In the genomic region with DNA sequence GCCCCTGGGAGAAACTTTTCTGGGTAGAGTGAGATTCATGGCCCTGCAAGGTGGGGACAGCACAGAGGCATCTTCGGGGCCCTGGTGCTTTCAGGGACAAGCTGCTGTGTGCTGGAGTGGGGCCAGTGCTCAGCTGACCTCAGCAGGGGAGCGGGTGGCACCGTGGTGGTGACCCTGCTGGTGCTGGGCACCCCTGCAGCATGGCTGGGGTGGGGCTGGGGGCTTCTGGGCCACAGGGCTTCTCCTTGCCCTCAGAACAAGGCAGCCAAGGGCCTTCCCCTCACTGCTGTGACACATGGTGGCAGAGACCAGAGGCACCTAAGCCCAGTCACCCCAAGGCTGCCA, we compare ENCODE assay signal across 15 cellular contexts. TPM values are rescaled to one million over a fixed set of nuclear protein-coding genes. Genes with fewer than 3 reads are reported as not detected.
A peak's percentile ranks its signal among the peaks of the same experiment; 100 is the strongest.
DNase-seq lines count a peak whose midpoint lies in the region; ATAC-seq and TF ChIP-seq lines count a peak whose summit lies in the region.
"Had no signal": no experiment of that assay in that cellular context is flagged by ENCODE, and none has a peak within 500 bp of the region (broad histone marks: within the 10 kb centered on the region; RNA-seq: fewer than 3 reads in every experiment).

No MANE protein-coding gene starts in this region.

- H3K9me3 ChIP-seq in HEK293 (ENCODE audit: control insufficient read depth, insufficient read depth, low read depth, low read length) (no peaks in the 10 kb centered on the region), body of pancreas (no peaks in the 10 kb centered on the region), neuronal stem cell (replicated peaks in 1 of 2; ENCODE audit: control insufficient read depth in 2 of 2, insufficient read depth in 1 of 2, low read depth in 1 of 2, low read length in 2 of 2) (no peaks in the 10 kb centered on the region)
- H3K9me3 ChIP-seq: upper lobe of left lung had no signal

- POLR2A ChIA-PET in HEK293 (lab: Yijun Ruan, JAX) = interaction anchor here (1.4 kb wide), 1 partner anchor 25 kb away, joined by 4 read pairs; no protein-coding TSS in a partner anchor

- H4K91ac ChIP-seq in neuronal stem cell (ENCODE audit: low read depth, low read length, poor library complexity) = peak overlapping the region; percentile 81

- ATAC-seq in body of pancreas = no peak

- peak; percentile 31 for DNase-seq in D341Med (ENCODE audit: low spot score)
- DNase-seq in body of pancreas = peak in 3 of 4 donors; percentile 4 to 9 (median 9)
- no peak for DNase-seq in neuronal stem cell (ENCODE audit: low spot score)
- DNase-seq in HUDEP-2 (lab: John Stamatoyannopoulos, UW; ENCODE audit: unreplicated experiment in 76 of 76) = no peak
- DNase-seq in activated CD8-positive, alpha-beta memory T cell treated with anti-CD3 and anti-CD28 coated beads, Interleukin-2, amount 50 U/mL, for 48 hours = no peak
- no peak for DNase-seq in activated CD4-positive, alpha-beta T cell treated with anti-CD3 and anti-CD28 coated beads, Interleukin-2, amount 50 U/mL, for 1 hour
- DNase-seq: activated naive CD8-positive, alpha-beta T cell treated with anti-CD3 and anti-CD28 coated beads for 36 hours; central memory CD4-positive, alpha-beta T cell; NCI-H1105 treated with DMSO at 0.1 percent for 48 hours; NCI-H2227 treated with DMSO at 0.1 percent for 48 hours; stimulated activated CD4-positive, alpha-beta T cell treated with anti-CD3 and anti-CD28 coated beads, Interleukin-1b, Interleukin-23, amount 100 ng/mL, for 48 hours; stimulated activated CD8-positive, alpha-beta memory T cell treated with anti-CD3 and anti-CD28 coated beads, Interleukin-4, amount 100 ng/mL, for 48 hours; SW 1271 had no signal

- peak overlapping the region; percentile 96 for H3K18ac ChIP-seq in neuronal stem cell (ENCODE audit: low read length)

- no peak overlapping the region for H3K9ac ChIP-seq in neuronal stem cell (ENCODE audit: low read depth, low read length, poor library complexity)

- H3K36me3 ChIP-seq in HEK293 (ENCODE audit: control insufficient read depth in 2 of 2, insufficient read depth in 1 of 2, low read length in 2 of 2) (no peaks in the 10 kb centered on the region), body of pancreas (replicated peaks in 1 of 2; ENCODE audit: insufficient read depth in 1 of 2, low read depth in 2 of 2) (no peaks in the 10 kb centered on the region), neuronal stem cell (replicated peaks in 1 of 2; ENCODE audit: control insufficient read depth in 2 of 2, insufficient read depth in 2 of 2, low read length in 2 of 2) (peaks cover 0 to 3% of the 10 kb centered on the region in 2 donors)

- no peak overlapping the region for H2AFZ ChIP-seq in neuronal stem cell (ENCODE audit: low read length)

- CTCF ChIA-PET in HEK293 (lab: Yijun Ruan, JAX) = no interaction called here

- H3K4me2 ChIP-seq in neuronal stem cell (ENCODE audit: insufficient read depth, low read length, poor library complexity, severe bottlenecking) = no peak overlapping the region

- H3K14ac ChIP-seq in neuronal stem cell (ENCODE audit: low read length) = peak overlapping the region; percentile 5

- TF ChIP-seq CTCF in HEK293 (tag by site-specific recombination; IDR thresholded peaks at IDR 0.05) = no peak
- no peak for TF ChIP-seq CTCF in body of pancreas (IDR thresholded peaks at IDR 0.05)

- peak overlapping the region; percentile 99 for H2AK5ac ChIP-seq in neuronal stem cell (ENCODE audit: low read depth, low read length)

- peak overlapping the region; percentile 17 for H4K8ac ChIP-seq in neuronal stem cell (ENCODE audit: low read depth, low read length)

- H3K4me1 ChIP-seq in HEK293 (ENCODE audit: control insufficient read depth, insufficient read depth, low read length) = peaks cover 27% of the 10 kb centered on the region
- peaks cover 2% of the 10 kb centered on the region for H3K4me1 ChIP-seq in body of pancreas
- H3K4me1 ChIP-seq in neuronal stem cell (ENCODE audit: control insufficient read depth in 2 of 2, insufficient read depth in 1 of 2, low read depth in 1 of 2, low read length in 2 of 2) = peaks cover 34 to 55% of the 10 kb centered on the region in 2 donors

- H2BK5ac ChIP-seq in neuronal stem cell (ENCODE audit: low read length) = peak overlapping the region; percentile 84

- H3K27me3 ChIP-seq in body of pancreas = no peaks in the 10 kb centered on the region
- H3K27me3 ChIP-seq in neuronal stem cell (ENCODE audit: control insufficient read depth in 3 of 3, insufficient read depth in 3 of 3, low read depth in 1 of 3, low read length in 3 of 3) = no peaks in the 10 kb centered on the region
- H3K27me3 ChIP-seq: upper lobe of left lung had no signal

- WGBS in body of pancreas, 2 donors = 78 to 89% methylated on average over 1 to 3 of the region's 3 CpGs
- WGBS in neuronal stem cell (ENCODE audit: extremely low coverage in 2 of 2, insufficient read length in 2 of 2, insufficient replicate concordance in 1 of 2), 2 donors = no CpG with 5 or more reads among the region's 3 CpGs

- H3K27ac ChIP-seq in HEK293 (ENCODE audit: extremely low read depth, low read depth, low read length) (no peak overlapping the region), body of pancreas (no peak overlapping the region), neuronal stem cell (replicated peaks; ENCODE audit: low read length) (no peak overlapping the region)
- H3K27ac ChIP-seq: upper lobe of left lung had no signal

- no peak for TF ChIP-seq POLR2A in body of pancreas (IDR thresholded peaks at IDR 0.05)

- H3K4me3 ChIP-seq in HEK293 (ENCODE audit: low read depth, low read length) = no peak overlapping the region
- no peak overlapping the region for H3K4me3 ChIP-seq in body of pancreas
- H3K4me3 ChIP-seq in neuronal stem cell (ENCODE audit: low read length in 2 of 2) = no peak overlapping the region
- H3K4me3 ChIP-seq: upper lobe of left lung had no signal

- peak overlapping the region; percentile 91 for H2BK15ac ChIP-seq in neuronal stem cell (ENCODE audit: low read length)

- H3K4ac ChIP-seq in neuronal stem cell (ENCODE audit: low read length) = peak overlapping the region; percentile 99

- H2BK120ac ChIP-seq in neuronal stem cell (ENCODE audit: low read depth, low read length) = peak overlapping the region; percentile 42

- H3K79me1 ChIP-seq in neuronal stem cell (ENCODE audit: low read depth, low read length) = peaks cover 15% of the 10 kb centered on the region

- peak overlapping the region; percentile 4 for H3K23ac ChIP-seq in neuronal stem cell (ENCODE audit: low read depth, low read length, poor library complexity)

- H2BK12ac ChIP-seq in neuronal stem cell (ENCODE audit: low read length) = peak overlapping the region; percentile 99

- intact Hi-C loops in body of pancreas (cut with DNase I) = loop anchor here (5.0 kb wide), 1 partner anchor 37 kb away; no protein-coding TSS in a partner anchor

TF ChIP-seq in HEK293, 187 proteins besides CTCF, POLR2A, EP300 and RAD21:
- no peak for TF ChIP-seq ZBTB48 (tag by site-specific recombination; IDR thresholded peaks at IDR 0.05)
- no peak for TF ChIP-seq ZNF561 (tag by site-specific recombination; IDR thresholded peaks at IDR 0.05; ENCODE audit: borderline replicate concordance)
- TF ChIP-seq HOXA7 (CRISPR knock-in tag; IDR thresholded peaks at IDR 0.05; ENCODE audit: borderline replicate concordance) = no peak
- no peak for TF ChIP-seq OVOL3 (tag by site-specific recombination; IDR thresholded peaks at IDR 0.05)
- no peak for TF ChIP-seq ZNF837 (tag by site-specific recombination; IDR thresholded peaks at IDR 0.05)
- peak; percentile 22; the same call in 1 of the 2 replicates for TF ChIP-seq ZIC2 (tag by site-specific recombination; IDR thresholded peaks at IDR 0.05)
- TF ChIP-seq GLIS1 (tag by site-specific recombination; IDR thresholded peaks at IDR 0.05) = peak; percentile 25; the same call in 1 of the 2 replicates
- no peak for TF ChIP-seq ZNF121 (tag by site-specific recombination; IDR thresholded peaks at IDR 0.05)
- TF ChIP-seq REPIN1 (tag by site-specific recombination; IDR thresholded peaks at IDR 0.05; ENCODE audit: low read depth) = no peak
- TF ChIP-seq GLIS2 (tag by site-specific recombination; IDR thresholded peaks at IDR 0.05) = peak; percentile 25; the same call in 1 of the 2 replicates
- TF ChIP-seq, protein P1, sequence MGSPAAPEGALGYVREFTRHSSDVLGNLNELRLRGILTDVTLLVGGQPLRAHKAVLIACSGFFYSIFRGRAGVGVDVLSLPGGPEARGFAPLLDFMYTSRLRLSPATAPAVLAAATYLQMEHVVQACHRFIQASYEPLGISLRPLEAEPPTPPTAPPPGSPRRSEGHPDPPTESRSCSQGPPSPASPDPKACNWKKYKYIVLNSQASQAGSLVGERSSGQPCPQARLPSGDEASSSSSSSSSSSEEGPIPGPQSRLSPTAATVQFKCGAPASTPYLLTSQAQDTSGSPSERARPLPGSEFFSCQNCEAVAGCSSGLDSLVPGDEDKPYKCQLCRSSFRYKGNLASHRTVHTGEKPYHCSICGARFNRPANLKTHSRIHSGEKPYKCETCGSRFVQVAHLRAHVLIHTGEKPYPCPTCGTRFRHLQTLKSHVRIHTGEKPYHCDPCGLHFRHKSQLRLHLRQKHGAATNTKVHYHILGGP (tag by site-specific recombination; IDR thresholded peaks at IDR 0.05) = no peak
- no peak for TF ChIP-seq ZBTB21 (tag by site-specific recombination; IDR thresholded peaks at IDR 0.05)
- TF ChIP-seq, protein P2, sequence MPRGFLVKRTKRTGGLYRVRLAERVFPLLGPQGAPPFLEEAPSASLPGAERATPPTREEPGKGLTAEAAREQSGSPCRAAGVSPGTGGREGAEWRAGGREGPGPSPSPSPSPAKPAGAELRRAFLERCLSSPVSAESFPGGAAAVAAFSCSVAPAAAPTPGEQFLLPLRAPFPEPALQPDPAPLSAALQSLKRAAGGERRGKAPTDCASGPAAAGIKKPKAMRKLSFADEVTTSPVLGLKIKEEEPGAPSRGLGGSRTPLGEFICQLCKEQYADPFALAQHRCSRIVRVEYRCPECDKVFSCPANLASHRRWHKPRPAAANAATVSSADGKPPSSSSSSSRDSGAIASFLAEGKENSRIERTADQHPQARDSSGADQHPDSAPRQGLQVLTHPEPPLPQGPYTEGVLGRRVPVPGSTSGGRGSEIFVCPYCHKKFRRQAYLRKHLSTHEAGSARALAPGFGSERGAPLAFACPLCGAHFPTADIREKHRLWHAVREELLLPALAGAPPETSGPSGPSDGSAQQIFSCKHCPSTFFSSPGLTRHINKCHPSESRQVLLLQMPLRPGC (tag by site-specific recombination; IDR thresholded peaks at IDR 0.05) = no peak
- no peak for TF ChIP-seq WT1 (tag by site-specific recombination; IDR thresholded peaks at IDR 0.05)
- 0 out of 2 replicates have a peak, but pooled peaks have one; percentile 7 for TF ChIP-seq KLF1 (tag by site-specific recombination; IDR thresholded peaks at IDR 0.05)

RNA-seq across cellular contexts. Expression of a gene that starts 24.9 kb away (rescaled TPM):
- total RNA-seq in body of pancreas = 1 to 10 TPM; 1.3 to 3.3 TPM
- 7.9 TPM for polyA plus RNA-seq in neuronal stem cell (2013, experiment 1 of 2)
- 8.3 TPM for polyA plus RNA-seq in neuronal stem cell (2013, experiment 2 of 2)

RNA-seq across cellular contexts. Expression of a gene that starts 24.9 kb away (rescaled TPM):
- total RNA-seq in body of pancreas = 10 to 100 TPM; 10.2 to 14.8 TPM
- polyA plus RNA-seq in neuronal stem cell (2013, experiment 1 of 2) = 9.7 TPM
- polyA plus RNA-seq in neuronal stem cell (2013, experiment 2 of 2) = 10.2 TPM

Comparison
In these comparisons a context has a peak if more than half of its experiments do, and no peak if none do; other contexts are left out.
1. DNase-seq: peak in D341Med (single experiment) and body of pancreas (3 of 4); none in neuronal stem cell (single experiment), HUDEP-2 (0 of 76), activated CD8-positive, alpha-beta memory T cell treated with anti-CD3 and anti-CD28 coated beads, Interleukin-2, amount 50 U/mL, for 48 hours (single experiment) and activated CD4-positive, alpha-beta T cell treated with anti-CD3 and anti-CD28 coated beads, Interleukin-2, amount 50 U/mL, for 1 hour (single experiment).